Comparison of ENCODE assay signal across 8 cellular contexts in genomic region chr6:75243333-75244062, GRCh38. TPM values are rescaled to one million over a fixed set of nuclear protein-coding genes. Genes with fewer than 3 reads are reported as not detected.
DNase-seq lines count a peak whose midpoint lies in the region; ATAC-seq, FAIRE-seq and TF ChIP-seq lines count a peak whose summit lies in the region.

A gene with protein sequence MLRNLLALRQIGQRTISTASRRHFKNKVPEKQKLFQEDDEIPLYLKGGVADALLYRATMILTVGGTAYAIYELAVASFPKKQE (minus strand): TSS chr6:75243801. CDS start chr6:75243734, 67 bp downstream.

- H3K27me3 ChIP-seq in Loucy (ENCODE audit: insufficient read depth, low read length, poor library complexity, severe bottlenecking): peaks cover 34% of the 10 kb centered on the region

- POLR2A ChIA-PET in naive thymus-derived CD8-positive, alpha-beta T cell (lab: Charles Lee): interaction anchor here (0.5 to 3.1 kb wide), 9 partner anchors 12 to 1589 kb away, joined by 3 to 30 read pairs (median 4); partner anchors contain the start of genes SENP6, SLC17A5 and TMEM30A

- H3K36me3 Mint-ChIP-seq in naive thymus-derived CD8-positive, alpha-beta T cell: peaks cover 0 to 29% (median 10%) of the 10 kb centered on the region in 3 donors

- H3K9me3 Mint-ChIP-seq in naive thymus-derived CD8-positive, alpha-beta T cell: peaks cover 0 to 2% (median 0%) of the 10 kb centered on the region in 9 donors

- ATAC-seq in naive thymus-derived CD8-positive, alpha-beta T cell: peak; percentile 96 to 97

- H4K20me1 ChIP-seq in Loucy (ENCODE audit: insufficient read depth, low read length, poor library complexity, severe bottlenecking): peaks cover 24% of the 10 kb centered on the region

- no peaks in the 10 kb centered on the region for H3K9me3 ChIP-seq in Loucy (ENCODE audit: insufficient read depth, low read depth, low read length)

- H2AFZ ChIP-seq in Loucy (ENCODE audit: low read length): peak within 1 kb of the TSS; percentile 76

- H3F3A ChIP-seq in Loucy (ENCODE audit: low read depth): peaks cover 3% of the 10 kb centered on the region; the same call in 1 of the 2 replicates

- H3K4me3 ChIP-seq in Loucy (ENCODE audit: low read length, poor library complexity, severe bottlenecking) (peak within 1 kb of the TSS; percentile 99), fibroblast of mammary gland (ENCODE audit: control insufficient read depth, low read depth, low read length) (peak within 1 kb of the TSS; percentile 87)

- peak within 1 kb of the TSS; percentile 96 to 99 (median 99) for H3K27ac Mint-ChIP-seq in naive thymus-derived CD8-positive, alpha-beta T cell

- peaks cover 6 to 39% (median 31%) of the 10 kb centered on the region in 4 donors for H3K4me1 Mint-ChIP-seq in naive thymus-derived CD8-positive, alpha-beta T cell

- peaks cover 0 to 18% (median 0%) of the 10 kb centered on the region in 5 donors for H3K27me3 Mint-ChIP-seq in naive thymus-derived CD8-positive, alpha-beta T cell

- DNase-seq in EL (peak; percentile 98), H54 (ENCODE audit: insufficient read length, low spot score) (peak; percentile 57), fibroblast of mammary gland (ENCODE audit: low read depth) (peak; percentile 98)
- peak; percentile 71 for DNase-seq in activated T-helper 9 cell treated with anti-CD3 and anti-CD28 coated beads, Interleukin-2, amount 50 U/mL, for 16 hours (ENCODE audit: low read depth)
- peak; percentile 64 to 92 (median 82) for DNase-seq in naive thymus-derived CD8-positive, alpha-beta T cell
- DNase-seq in stimulated activated naive CD4-positive, alpha-beta T cell (lab: John Stamatoyannopoulos, UW): peak; percentile 69 to 87 (median 81)

- peaks cover 12% of the 10 kb centered on the region for H3K4me1 ChIP-seq in Loucy (ENCODE audit: insufficient read depth, low read length, poor library complexity, severe bottlenecking)

- peaks cover 34% of the 10 kb centered on the region for H3K79me2 ChIP-seq in Loucy (ENCODE audit: insufficient read depth, low read length)

- peaks cover 7% of the 10 kb centered on the region; the same call in 1 of the 2 replicates for H3K36me3 ChIP-seq in Loucy (ENCODE audit: insufficient read depth, low read length)

- TF ChIP-seq POLR2A in H54 (IDR thresholded peaks at IDR 0.05; ENCODE audit: low read depth, low read length): peak; percentile 81
- TF ChIP-seq POLR2A in Raji (IDR thresholded peaks at IDR 0.05; ENCODE audit: insufficient read depth, low read depth, low read length): peak; percentile 100

- peak within 1 kb of the TSS; percentile 93 for H3K9ac ChIP-seq in Loucy (ENCODE audit: low read depth, low read length, poor library complexity, severe bottlenecking)

- peak within 1 kb of the TSS; percentile 96 to 100 (median 98) for H3K4me3 Mint-ChIP-seq in naive thymus-derived CD8-positive, alpha-beta T cell

- no peak for TF ChIP-seq CTCF in Loucy (conservative IDR thresholded peaks at IDR 0.05; ENCODE audit: low read length)
- no peak for TF ChIP-seq CTCF in fibroblast of mammary gland (conservative IDR thresholded peaks at IDR 0.05; ENCODE audit: control insufficient read depth, insufficient read depth, low read depth, low read length)

- H3K4me2 ChIP-seq in Loucy (ENCODE audit: low read depth, low read length, poor library complexity, severe bottlenecking): peak within 1 kb of the TSS; percentile 76

- no peaks in the 10 kb centered on the region for H3K9me2 ChIP-seq in Loucy (replicated peaks; ENCODE audit: low read depth, low read length)

- FAIRE-seq in H54 (lab: Jason Lieb, UNC): peak; percentile 100

RNA-seq across cellular contexts. Expression of the gene that starts here (rescaled TPM):
- 100 to 1,000 TPM; 198 to 213 TPM for total RNA-seq in naive thymus-derived CD8-positive, alpha-beta T cell
- polyA plus RNA-seq in naive thymus-derived CD8-positive, alpha-beta T cell: 1,000 to 10,000 TPM in 1 of 3 donors, 100 to 1,000 TPM in 2; 788 to 1,025 (median 870) TPM

Comparison
In these comparisons a context has a peak if more than half of its experiments do, and no peak if none do; other contexts are left out.
1. Peak in every context shown above with its lines: DNase-seq, ATAC-seq and H3K4me3 ChIP-seq.